In the genomic region with DNA sequence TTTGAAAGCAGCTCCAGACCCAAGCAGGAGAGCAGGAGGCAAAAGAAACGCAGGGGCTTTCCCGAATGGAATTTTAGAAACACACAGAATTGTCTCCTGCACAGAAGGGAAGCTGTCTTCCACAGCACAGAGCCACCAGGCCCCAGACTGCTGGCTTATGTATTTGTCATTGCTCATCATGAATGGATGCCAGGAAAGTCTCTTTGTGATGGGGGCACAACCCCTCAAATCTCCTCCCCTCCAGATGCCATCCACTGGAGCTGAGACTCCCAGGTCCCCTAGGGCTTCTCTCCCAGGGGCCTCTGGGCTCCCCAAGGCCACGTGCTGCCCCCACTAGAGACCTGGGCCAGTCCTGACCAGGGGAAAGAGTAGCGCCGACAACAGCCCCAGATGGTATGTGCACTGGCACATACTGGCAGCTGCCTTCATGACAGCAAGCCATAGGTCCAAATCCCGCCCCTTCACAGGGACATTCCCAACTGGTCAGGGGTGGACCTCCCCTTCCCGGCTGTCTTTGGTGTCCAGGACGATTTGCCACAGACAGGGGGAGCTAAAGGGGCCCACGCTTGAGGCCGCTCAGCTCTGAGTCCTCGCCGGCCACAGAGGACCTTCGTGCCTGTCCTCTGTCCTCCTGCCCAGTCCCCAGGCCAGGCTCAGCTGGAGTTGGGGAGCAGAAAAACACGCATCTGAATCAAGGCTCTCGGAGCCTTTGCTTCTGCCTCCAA, we compare ENCODE assay signal across 9 cellular contexts.
DNase-seq lines count a peak whose midpoint lies in the region; FAIRE-seq and TF ChIP-seq lines count a peak whose summit lies in the region.
"Had no signal": no experiment of that assay in that cellular context is flagged by ENCODE, and none has a peak within 500 bp of the region (broad histone marks: within the 10 kb centered on the region; RNA-seq: fewer than 3 reads in every experiment).

No MANE protein-coding gene starts in this region.

- H3K27me3 ChIP-seq in H7 (ENCODE audit: control insufficient read depth, insufficient read depth, low read length) = no peaks in the 10 kb centered on the region
- no peaks in the 10 kb centered on the region for H3K27me3 ChIP-seq in ascending aorta
- H3K27me3 ChIP-seq in iPS-20b (ENCODE audit: insufficient read depth, low read length) = no peaks in the 10 kb centered on the region
- peaks cover 0 to 14% (median 0%) of the 10 kb centered on the region in 7 donors for H3K27me3 ChIP-seq in spleen (replicated peaks in 1 of 7)

- no peak overlapping the region for H3K4me3 Mint-ChIP-seq in immature natural killer cell

- H3K9me3 ChIP-seq in ascending aorta (no peaks in the 10 kb centered on the region), iPS-20b (ENCODE audit: insufficient read depth, low read depth, low read length) (no peaks in the 10 kb centered on the region), spleen (no peaks in the 10 kb centered on the region), kidney (ENCODE audit: control insufficient read depth in 1 of 2, low read length in 2 of 2) (no peaks in the 10 kb centered on the region)

- H3K27ac Mint-ChIP-seq in immature natural killer cell = no peak overlapping the region

- FAIRE-seq in kidney (lab: Jason Lieb, UNC) = no peak

- no peaks in the 10 kb centered on the region for H3K36me3 Mint-ChIP-seq in immature natural killer cell

- WGBS in spleen, 5 donors = 37 to 63% (median 61%) methylated on average over 11 to 15 of the region's 15 CpGs

- DNase-seq in H7 = peak; percentile 86
- peak in 1 of 2 donors; percentile 80 for DNase-seq in ascending aorta (ENCODE audit: low spot score in 2 of 2)
- DNase-seq in spleen = peak; percentile 73
- DNase-seq in kidney = no peak
- DNase-seq in activated CD8-positive, alpha-beta memory T cell treated with anti-CD3 and anti-CD28 coated beads, Interleukin-2, amount 50 U/mL, for 48 hours = no peak
- DNase-seq in T-helper 2 cell = no peak
- no peak for DNase-seq in immature natural killer cell
- DNase-seq: NCI-H1092 treated with DMSO at 0.1 percent for 48 hours had no signal

- intact Hi-C loops in ascending aorta (cut with DNase I) = loop anchor here (5.0 to 10.0 kb wide), 5 partner anchors 244 to 756 kb away; partner anchors contain the start of genes KCNMB1 and NPM1
- intact Hi-C loops in spleen (cut with DNase I; ENCODE audit: low total_unique reads) = loop anchor here (5.0 kb wide), 1 partner anchor 194 kb away; no protein-coding TSS in a partner anchor
- intact Hi-C loops in kidney (cut with DNase I) = loop anchor here (10.0 kb wide), 1 partner anchor 163 kb away; no protein-coding TSS in a partner anchor

- H3K36me3 ChIP-seq in H7 (replicated peaks; ENCODE audit: control insufficient read depth, insufficient read depth, low read length) = no peaks in the 10 kb centered on the region
- no peaks in the 10 kb centered on the region for H3K36me3 ChIP-seq in ascending aorta
- H3K36me3 ChIP-seq in iPS-20b (ENCODE audit: insufficient read depth, low read depth, low read length) = no peaks in the 10 kb centered on the region
- no peaks in the 10 kb centered on the region for H3K36me3 ChIP-seq in spleen
- H3K36me3 ChIP-seq in kidney (ENCODE audit: control insufficient read depth in 1 of 2, insufficient read depth in 2 of 2, low read length in 2 of 2) = no peaks in the 10 kb centered on the region

- TF ChIP-seq POLR2A in spleen (IDR thresholded peaks at IDR 0.05) = no peak

- H3K27ac ChIP-seq in ascending aorta (peak overlapping the region; percentile 35 to 90), iPS-20b (ENCODE audit: low read length) (no peak overlapping the region), spleen (peak overlapping the region in 4 of 8 donors; percentile 72 to 80 (median 76)), kidney (ENCODE audit: low read depth in 2 of 2, low read length in 2 of 2) (no peak overlapping the region)

- TF ChIP-seq CTCF in ascending aorta (IDR thresholded peaks at IDR 0.05) (peak in 2 of 3 experiments; percentile 16 to 41), spleen (IDR thresholded peaks at IDR 0.05 in 8 of 11, conservative IDR thresholded peaks at IDR 0.05 in 3 of 11) (peak in 3 of 11 experiments; percentile 30 to 45 (median 35)), kidney (IDR thresholded peaks at IDR 0.05; ENCODE audit: borderline replicate concordance, extremely low read depth, insufficient read depth) (no peak)

- peaks cover 5 to 7% (median 5%) of the 10 kb centered on the region in 3 donors for H3K27me3 Mint-ChIP-seq in immature natural killer cell (ENCODE audit: low read depth in 3 of 3)

- H3K4me3 ChIP-seq in H7 (ENCODE audit: insufficient read depth, low read depth, low read length) (no peak overlapping the region), ascending aorta (no peak overlapping the region), iPS-20b (ENCODE audit: low read length) (peak overlapping the region; percentile 31; the same call in 1 of the 2 replicates), spleen (no peak overlapping the region), kidney (ENCODE audit: low read length in 2 of 2) (no peak overlapping the region)

- no peaks in the 10 kb centered on the region for H3K9me3 Mint-ChIP-seq in immature natural killer cell

- H3K4me1 ChIP-seq in ascending aorta = peaks cover 3 to 24% of the 10 kb centered on the region in 2 donors
- peaks cover 10% of the 10 kb centered on the region; the same call in 1 of the 2 replicates for H3K4me1 ChIP-seq in iPS-20b (ENCODE audit: insufficient read depth, low read length)
- peaks cover 5 to 40% (median 23%) of the 10 kb centered on the region in 6 donors for H3K4me1 ChIP-seq in spleen
- H3K4me1 ChIP-seq in kidney (ENCODE audit: control insufficient read depth in 1 of 2, insufficient read depth in 1 of 2, low read depth in 1 of 2, low read length in 2 of 2) = peaks cover 10% of the 10 kb centered on the region in 2 donors

- peaks cover 17 to 20% of the 10 kb centered on the region in 2 donors for H3K4me1 Mint-ChIP-seq in immature natural killer cell

- no peak overlapping the region for H3K9ac ChIP-seq in iPS-20b (ENCODE audit: low read depth, low read length)
- no peak overlapping the region for H3K9ac ChIP-seq in kidney (ENCODE audit: low read length in 2 of 2)

Comparison
In these comparisons a context has a peak if more than half of its experiments do, and no peak if none do; other contexts are left out.
1. DNase-seq: peak in H7 (single experiment) and spleen (single experiment); none in kidney (single experiment), activated CD8-positive, alpha-beta memory T cell treated with anti-CD3 and anti-CD28 coated beads, Interleukin-2, amount 50 U/mL, for 48 hours (single experiment), T-helper 2 cell (0 of 5) and immature natural killer cell (0 of 3).
2. H3K27ac ChIP-seq: peak in ascending aorta (2 of 2); none in iPS-20b (single experiment) and kidney (0 of 2).